ENCODE assay signal across 14 cellular contexts in the genomic region with DNA sequence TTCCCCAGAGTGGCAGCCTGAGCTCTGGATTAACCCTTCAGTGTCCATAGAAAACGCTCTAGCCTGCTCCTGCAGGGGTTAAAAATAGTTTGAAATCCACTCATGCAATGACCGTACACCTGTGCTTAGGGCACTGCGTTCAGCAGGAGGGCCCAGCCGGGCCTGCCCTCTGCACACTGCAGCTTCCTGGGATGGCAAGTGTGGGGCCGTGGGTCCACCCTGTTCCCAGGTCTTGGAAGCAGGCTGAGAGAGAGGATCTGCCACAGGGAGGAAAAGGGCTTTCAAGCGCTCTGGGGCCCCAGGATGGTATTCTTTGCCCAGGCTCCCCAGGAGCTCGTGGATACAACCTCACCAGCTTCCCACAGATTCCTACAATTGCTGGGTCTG. TPM values are rescaled to one million over a fixed set of nuclear protein-coding genes. Genes with fewer than 3 reads are reported as not detected.
A peak's percentile ranks its signal among the peaks of the same experiment; 100 is the strongest.
DNase-seq lines count a peak whose midpoint lies in the region; ATAC-seq, FAIRE-seq and TF ChIP-seq lines count a peak whose summit lies in the region.
"Had no signal": no experiment of that assay in that cellular context is flagged by ENCODE, and none has a peak within 500 bp of the region (broad histone marks: within the 10 kb centered on the region; RNA-seq: fewer than 3 reads in every experiment).

No MANE protein-coding gene starts in this region.

- no peak overlapping the region for H3K56ac ChIP-seq in H9 (ENCODE audit: insufficient read length, low read depth, low read length)

- H3K4me3 ChIP-seq in Peyer's patch (no peak overlapping the region), kidney (ENCODE audit: low read length in 2 of 2) (no peak overlapping the region)
- no peak overlapping the region for H3K4me3 ChIP-seq in effector memory CD4-positive, alpha-beta T cell (ENCODE audit: insufficient read depth, low read depth, low read length, poor library complexity, severe bottlenecking)

- DNase-seq in stimulated activated naive CD8-positive, alpha-beta T cell treated with anti-CD3 and anti-CD28 coated beads, Interleukin-15, Interleukin-2, amounts not matched to agents 100 U/mL and 50 U/mL, for 24 hours, result no peak
- DNase-seq in Peyer's patch, result no peak
- peak; percentile 71 for DNase-seq in kidney
- DNase-seq in H9, result no peak
- DNase-seq in effector memory CD4-positive, alpha-beta T cell, result no peak
- DNase-seq in effector CD4-positive, alpha-beta T cell, result no peak
- no peak for DNase-seq in iPS-NIHi11 (ENCODE audit: low spot score)
- DNase-seq: activated CD4-positive, CD25-positive, alpha-beta regulatory T cell treated with anti-CD3 and anti-CD28 coated beads, Interleukin-2, amount 50 U/mL, for 72 hours; activated gamma-delta T cell; cerebellar nuclear complex; NCI-H2171 had no signal

- no peak overlapping the region for H3K14ac ChIP-seq in H9 (ENCODE audit: insufficient read depth, low read length)

- intact Hi-C loops in kidney (cut with DNase I), result no loop called here

- H2AFZ ChIP-seq in H9 (ENCODE audit: low read length), result no peak overlapping the region

- no peak overlapping the region for H3K4ac ChIP-seq in H9 (ENCODE audit: low read depth, low read length)

- H3K4me1 ChIP-seq in Peyer's patch (no peaks in the 10 kb centered on the region), kidney (ENCODE audit: control insufficient read depth in 1 of 2, insufficient read depth in 1 of 2, low read depth in 1 of 2, low read length in 2 of 2) (no peaks in the 10 kb centered on the region), H9 (ENCODE audit: insufficient read depth, low read length) (no peaks in the 10 kb centered on the region)
- H3K4me1 ChIP-seq in effector memory CD4-positive, alpha-beta T cell (ENCODE audit: control insufficient read depth, insufficient read depth, low read length, poor library complexity, severe bottlenecking), result peaks cover 22% of the 10 kb centered on the region

- no CpG with 5 or more reads among the region's 7 CpGs for WGBS in H9 (ENCODE audit: extremely low coverage, insufficient read length, low lambda C conversion rate)

- H3K36me3 ChIP-seq in Peyer's patch (no peaks in the 10 kb centered on the region), kidney (ENCODE audit: control insufficient read depth in 1 of 2, insufficient read depth in 2 of 2, low read length in 2 of 2) (no peaks in the 10 kb centered on the region)
- no peaks in the 10 kb centered on the region for H3K36me3 ChIP-seq in effector memory CD4-positive, alpha-beta T cell (ENCODE audit: control insufficient read depth, insufficient read depth, low read length)

- no peak overlapping the region for H4K8ac ChIP-seq in H9 (replicated peaks; ENCODE audit: insufficient read length, low read depth, low read length)

- no peak for TF ChIP-seq POLR2A in Peyer's patch (IDR thresholded peaks at IDR 0.05)

- no peak overlapping the region for H2BK20ac ChIP-seq in H9 (ENCODE audit: low read depth, low read length, poor library complexity, severe bottlenecking)

- H3K4me1 Mint-ChIP-seq in stimulated activated naive CD8-positive, alpha-beta T cell treated with anti-CD3 and anti-CD28 coated beads, Interleukin-15, Interleukin-2, amounts not matched to agents 100 ng/mL and 50 ng/mL, for 24 hours (ENCODE audit: low read depth), result peaks cover 28% of the 10 kb centered on the region
- H3K4me1 Mint-ChIP-seq in H9, result peaks cover 16 to 32% of the 10 kb centered on the region in 2 experiments

- H3K4me3 Mint-ChIP-seq in stimulated activated naive CD8-positive, alpha-beta T cell treated with anti-CD3 and anti-CD28 coated beads, Interleukin-15, Interleukin-2, amounts not matched to agents 100 ng/mL and 50 ng/mL, for 24 hours, result no peak overlapping the region
- no peak overlapping the region for H3K4me3 Mint-ChIP-seq in H9

- H3K4me2 ChIP-seq in H9 (ENCODE audit: insufficient read depth, insufficient read length, low read length), result no peak overlapping the region

- H3K9ac ChIP-seq in kidney (ENCODE audit: low read length in 2 of 2) (no peak overlapping the region), H9 (ENCODE audit: extremely low read depth, insufficient read length, low read length) (no peak overlapping the region)

- H3K27me3 ChIP-seq in Peyer's patch (no peaks in the 10 kb centered on the region), H9 (ENCODE audit: insufficient read depth, low read length) (no peaks in the 10 kb centered on the region)
- H3K27me3 ChIP-seq in effector memory CD4-positive, alpha-beta T cell (replicated peaks; ENCODE audit: control insufficient read depth, insufficient read depth, low read length, poor library complexity, severe bottlenecking), result no peaks in the 10 kb centered on the region

- H2BK15ac ChIP-seq in H9 (ENCODE audit: low read depth, low read length), result no peak overlapping the region

- H3K18ac ChIP-seq in H9 (ENCODE audit: insufficient read length, low read depth, low read length), result no peak overlapping the region

- H3K9me3 ChIP-seq in Peyer's patch, result no peaks in the 10 kb centered on the region
- peaks cover 0 to 6% of the 10 kb centered on the region in 2 donors for H3K9me3 ChIP-seq in kidney (ENCODE audit: control insufficient read depth in 1 of 2, low read length in 2 of 2)
- H3K9me3 ChIP-seq in H9 (ENCODE audit: control insufficient read depth, low read depth, low read length), result no peaks in the 10 kb centered on the region
- no peaks in the 10 kb centered on the region for H3K9me3 ChIP-seq in effector memory CD4-positive, alpha-beta T cell (ENCODE audit: control insufficient read depth, low read length)

- peak overlapping the region; percentile 76 for H3K27ac Mint-ChIP-seq in stimulated activated naive CD8-positive, alpha-beta T cell treated with anti-CD3 and anti-CD28 coated beads, Interleukin-15, Interleukin-2, amounts not matched to agents 100 ng/mL and 50 ng/mL, for 24 hours
- no peak overlapping the region for H3K27ac Mint-ChIP-seq in H9

- no peaks in the 10 kb centered on the region for H3K9me3 Mint-ChIP-seq in stimulated activated naive CD8-positive, alpha-beta T cell treated with anti-CD3 and anti-CD28 coated beads, Interleukin-15, Interleukin-2, amounts not matched to agents 100 ng/mL and 50 ng/mL, for 24 hours
- H3K9me3 Mint-ChIP-seq in H9, result peaks cover 8 to 15% of the 10 kb centered on the region in 2 experiments; a peak in 4 of 5 replicates

- no peak for ATAC-seq in stimulated activated naive CD8-positive, alpha-beta T cell treated with anti-CD3 and anti-CD28 coated beads, Interleukin-15, Interleukin-2, amounts not matched to agents 100 U/mL and 50 U/mL, for 24 hours
- ATAC-seq: SK-N-SH treated with all-trans-retinoic acid at 6 μM for 48 hours had no signal

- no peaks in the 10 kb centered on the region for H3K27me3 Mint-ChIP-seq in stimulated activated naive CD8-positive, alpha-beta T cell treated with anti-CD3 and anti-CD28 coated beads, Interleukin-15, Interleukin-2, amounts not matched to agents 100 ng/mL and 50 ng/mL, for 24 hours
- H3K27me3 Mint-ChIP-seq in H9 (ENCODE audit: low read depth), result peaks cover 10% of the 10 kb centered on the region

- no peak overlapping the region for H3T11ph ChIP-seq in H9 (ENCODE audit: low read length)

- H2BK120ac ChIP-seq in H9 (ENCODE audit: low read depth, low read length, poor library complexity, severe bottlenecking), result no peak overlapping the region

- H3K36me3 Mint-ChIP-seq in stimulated activated naive CD8-positive, alpha-beta T cell treated with anti-CD3 and anti-CD28 coated beads, Interleukin-15, Interleukin-2, amounts not matched to agents 100 ng/mL and 50 ng/mL, for 24 hours (ENCODE audit: low read depth), result no peaks in the 10 kb centered on the region
- no peaks in the 10 kb centered on the region; a peak in 1 of 7 replicates for H3K36me3 Mint-ChIP-seq in H9 (ENCODE audit: insufficient read depth in 1 of 3, low read depth in 3 of 3)

- H4K20me1 ChIP-seq in H9 (ENCODE audit: control insufficient read depth, insufficient read depth, insufficient read length), result no peaks in the 10 kb centered on the region

- no peak overlapping the region for H3K23ac ChIP-seq in H9 (ENCODE audit: insufficient read length, low read depth, low read length)

- no peaks in the 10 kb centered on the region for H3K79me2 ChIP-seq in H9 (ENCODE audit: insufficient read depth, low read length)

- no peaks in the 10 kb centered on the region for H3K23me2 ChIP-seq in H9 (ENCODE audit: insufficient read length, low read depth, low read length, poor library complexity, severe bottlenecking)

- no peak overlapping the region for H4K5ac ChIP-seq in H9 (ENCODE audit: insufficient read length, low read depth, low read length)

- no peak overlapping the region for H2BK12ac ChIP-seq in H9 (ENCODE audit: insufficient read length, low read depth, low read length)

- TF ChIP-seq CTCF in Peyer's patch (IDR thresholded peaks at IDR 0.05) (no peak), kidney (IDR thresholded peaks at IDR 0.05; ENCODE audit: borderline replicate concordance, extremely low read depth, insufficient read depth) (no peak), H9 (conservative IDR thresholded peaks at IDR 0.05) (no peak)

- no peak overlapping the region for H2AK5ac ChIP-seq in H9 (ENCODE audit: insufficient read length, low read length)

- FAIRE-seq in kidney (lab: Jason Lieb, UNC), result no peak

- no peaks in the 10 kb centered on the region for H3K79me1 ChIP-seq in H9 (ENCODE audit: insufficient read depth, low read depth, low read length, poor library complexity, severe bottlenecking)

- H2BK5ac ChIP-seq in H9 (ENCODE audit: insufficient read length, low read length), result no peak overlapping the region

- no peak overlapping the region for H4K91ac ChIP-seq in H9 (ENCODE audit: insufficient read length, low read depth, low read length)

- peak overlapping the region in 3 of 4 donors; percentile 45 to 50 (median 46) for H3K27ac ChIP-seq in Peyer's patch
- no peak overlapping the region for H3K27ac ChIP-seq in kidney (ENCODE audit: low read depth in 2 of 2, low read length in 2 of 2)
- no peak overlapping the region for H3K27ac ChIP-seq in H9 (ENCODE audit: insufficient read length, low read depth, low read length)
- no peak overlapping the region for H3K27ac ChIP-seq in effector memory CD4-positive, alpha-beta T cell (ENCODE audit: insufficient read depth, low read length, poor library complexity, severe bottlenecking)

RNA-seq across cellular contexts. Expression of gene S100B, which starts 1.5 kb away (rescaled TPM):
- 1 to 10 TPM in 3 of 4 donors, not detected in 1; 1.8 to 9.1 (median 3.4) TPM for total RNA-seq in Peyer's patch
- total RNA-seq in kidney, result 6.9 TPM
- 2.6 TPM for polyA plus RNA-seq in kidney (ENCODE audit: insufficient read depth, low read depth, low replicate concordance)
- 0.26 and 0.53 TPM in 2 replicates for total RNA-seq in H9 (2021)
- total RNA-seq: fibroblast of lung had no signal

RNA-seq across cellular contexts. Expression of gene PRMT2, which starts 29.1 kb away (rescaled TPM):
- total RNA-seq in Peyer's patch (100 to 1,000 TPM in 2 of 4 donors, 10 to 100 TPM in 2; 59.9 to 210 (median 95.0) TPM), kidney (100 TPM), H9 (2021) (53.4 and 53.7 TPM in 2 replicates)
- 82.6 TPM for polyA plus RNA-seq in kidney (ENCODE audit: insufficient read depth, low read depth, low replicate concordance)

Comparison
In these comparisons a context has a peak if more than half of its experiments do, and no peak if none do; other contexts are left out.
1. H3K27ac ChIP-seq: peak in Peyer's patch (3 of 4); none in kidney (0 of 2), H9 (single experiment) and effector memory CD4-positive, alpha-beta T cell (single experiment).